ENCODE assay signal across 1 cellular context in genomic region chr1:25529518-25530347, GRCh38.
TF ChIP-seq lines count a peak whose summit lies in the region.

No MANE protein-coding gene starts in this region.

TF ChIP-seq in H1, 55 proteins besides CTCF, POLR2A, EP300 and RAD21:
- TF ChIP-seq JUND (IDR thresholded peaks at IDR 0.05; ENCODE audit: low read length) = no peak
- TF ChIP-seq SIRT6 (IDR thresholded peaks at IDR 0.05; ENCODE audit: low read length) = no peak
- no peak for TF ChIP-seq CBX5 (IDR thresholded peaks at IDR 0.05; ENCODE audit: low read depth, low read length)
- no peak for TF ChIP-seq HDAC6 (IDR thresholded peaks at IDR 0.05; ENCODE audit: low read depth, low read length)
- no peak for TF ChIP-seq BACH1 (IDR thresholded peaks at IDR 0.05; ENCODE audit: low read length)
